ENCODE assay signal across 8 cellular contexts in genomic region chr17:18186271-18186982, GRCh38. TPM values are rescaled to one million over a fixed set of nuclear protein-coding genes. Genes with fewer than 3 reads are reported as not detected.
DNase-seq lines count a peak whose midpoint lies in the region; ATAC-seq, FAIRE-seq and TF ChIP-seq lines count a peak whose summit lies in the region.

No MANE protein-coding gene starts in this region.

- peaks cover 57% of the 10 kb centered on the region for H3K4me1 Mint-ChIP-seq in activated CD4-positive, alpha-beta T cell treated with anti-CD3 and anti-CD28 coated beads for 36 hours

- H3K9ac ChIP-seq in adipocyte (ENCODE audit: low read length) (peak overlapping the region; percentile 95), kidney (ENCODE audit: low read length in 2 of 2) (peak overlapping the region; percentile 72 to 92)

- TF ChIP-seq POLR2A in GM12891 (IDR thresholded peaks at IDR 0.05; ENCODE audit: low read depth, low read length): no peak

- no peaks in the 10 kb centered on the region for H3K9me3 Mint-ChIP-seq in activated CD4-positive, alpha-beta T cell treated with anti-CD3 and anti-CD28 coated beads for 36 hours (ENCODE audit: low read depth)

- peak overlapping the region; percentile 93 for H3K27ac Mint-ChIP-seq in activated CD4-positive, alpha-beta T cell treated with anti-CD3 and anti-CD28 coated beads for 36 hours

- peaks cover 78% of the 10 kb centered on the region for H3K4me1 ChIP-seq in adipocyte (ENCODE audit: control insufficient read depth, insufficient read depth, low read length)
- H3K4me1 ChIP-seq in kidney (ENCODE audit: control insufficient read depth in 1 of 2, insufficient read depth in 1 of 2, low read depth in 1 of 2, low read length in 2 of 2): peaks cover 42 to 52% of the 10 kb centered on the region in 2 donors
- H3K4me1 ChIP-seq in thoracic aorta (ENCODE audit: control insufficient read depth in 1 of 2, low read depth in 2 of 2): peaks cover 58 to 73% of the 10 kb centered on the region in 2 donors

- CTCF ChIA-PET in activated CD4-positive, alpha-beta T cell treated with anti-CD3 and anti-CD28 coated beads for 36 hours (lab: Charles Lee): interaction anchor here (0.5 to 5.8 kb wide), 6 partner anchors 11 to 45 kb away, joined by 3 to 23 read pairs (median 4); no protein-coding TSS in a partner anchor

- TF ChIP-seq CTCF in kidney (IDR thresholded peaks at IDR 0.05; ENCODE audit: borderline replicate concordance, extremely low read depth, insufficient read depth) (no peak), thoracic aorta (IDR thresholded peaks at IDR 0.05) (no peak)

- H3K9me3 ChIP-seq in adipocyte (ENCODE audit: control insufficient read depth, low read length) (no peaks in the 10 kb centered on the region), kidney (ENCODE audit: control insufficient read depth in 1 of 2, low read length in 2 of 2) (no peaks in the 10 kb centered on the region), thoracic aorta (no peaks in the 10 kb centered on the region)

- H3K27me3 ChIP-seq in adipocyte (replicated peaks; ENCODE audit: control insufficient read depth, insufficient read depth, low read length) (no peaks in the 10 kb centered on the region), thoracic aorta (replicated peaks; ENCODE audit: insufficient read depth) (no peaks in the 10 kb centered on the region)

- DNase-seq in activated CD4-positive, alpha-beta T cell treated with anti-CD3 and anti-CD28 coated beads for 36 hours: no peak
- DNase-seq in activated CD4-positive, alpha-beta T cell treated with anti-CD3 and anti-CD28 coated beads, Interleukin-2, amount 50 U/mL, for 4 hours: no peak
- DNase-seq in adipocyte (ENCODE audit: low read depth) (peak; percentile 82), kidney (no peak), thoracic aorta (ENCODE audit: low spot score) (no peak), GM12891 (ENCODE audit: insufficient read length, low spot score) (no peak)

- intact Hi-C loops in activated CD4-positive, alpha-beta T cell treated with anti-CD3 and anti-CD28 coated beads for 36 hours (cut with DNase I, micrococcal nuclease): no loop called here
- intact Hi-C loops in kidney (cut with DNase I): no loop called here

- FAIRE-seq in kidney (lab: Jason Lieb, UNC) (no peak), GM12891 (lab: Jason Lieb, UNC) (no peak)

- ATAC-seq in activated CD4-positive, alpha-beta T cell treated with anti-CD3 and anti-CD28 coated beads for 36 hours: no peak
- ATAC-seq in thoracic aorta (ENCODE audit: insufficient number of reproducible peaks, low FRiP score, low read depth) (no peak), HG03135 (IDR thresholded peaks at IDR 0.05; ENCODE audit: unreplicated experiment) (no peak), HG03342 (IDR thresholded peaks at IDR 0.05; ENCODE audit: unreplicated experiment) (no peak)

- H3K27ac ChIP-seq in kidney (ENCODE audit: low read depth in 2 of 2, low read length in 2 of 2): peak overlapping the region; percentile 1 to 65
- H3K27ac ChIP-seq in thoracic aorta: peak overlapping the region; percentile 35 to 92

- H3K36me3 ChIP-seq in adipocyte (ENCODE audit: control insufficient read depth, insufficient read depth, low read length, severe bottlenecking) (no peaks in the 10 kb centered on the region), kidney (ENCODE audit: control insufficient read depth in 1 of 2, insufficient read depth in 2 of 2, low read length in 2 of 2) (peaks cover 0 to 3% of the 10 kb centered on the region in 2 donors), thoracic aorta (no peaks in the 10 kb centered on the region)

- H3K4me3 ChIP-seq in adipocyte (ENCODE audit: low read length) (peak overlapping the region; percentile 95), kidney (ENCODE audit: low read length in 2 of 2) (peak overlapping the region; percentile 75 to 84), thoracic aorta (peak overlapping the region; percentile 93)

- peaks cover 64% of the 10 kb centered on the region for H3K36me3 Mint-ChIP-seq in activated CD4-positive, alpha-beta T cell treated with anti-CD3 and anti-CD28 coated beads for 36 hours (ENCODE audit: low read depth)

- no peaks in the 10 kb centered on the region for H3K27me3 Mint-ChIP-seq in activated CD4-positive, alpha-beta T cell treated with anti-CD3 and anti-CD28 coated beads for 36 hours

- POLR2A ChIA-PET in activated CD4-positive, alpha-beta T cell treated with anti-CD3 and anti-CD28 coated beads for 36 hours (lab: Charles Lee): no interaction called here

- H3K4me3 Mint-ChIP-seq in activated CD4-positive, alpha-beta T cell treated with anti-CD3 and anti-CD28 coated beads for 36 hours: peak overlapping the region; percentile 97

TF ChIP-seq in GM12891, 5 proteins besides CTCF, POLR2A, EP300 and RAD21:
- TF ChIP-seq POU2F2 (IDR thresholded peaks at IDR 0.05; ENCODE audit: low read depth, low read length) (no peak), POLR2AphosphoS5 (IDR thresholded peaks at IDR 0.05; ENCODE audit: low read depth, low read length) (no peak), SPI1 (IDR thresholded peaks at IDR 0.05; ENCODE audit: low read depth, low read length) (no peak), PAX5 (IDR thresholded peaks at IDR 0.05; ENCODE audit: insufficient read depth, low read length, severe bottlenecking) (no peak), TAF1 (IDR thresholded peaks at IDR 0.05; ENCODE audit: low read depth, low read length) (no peak)
TF ChIP-seq in GM12891: peak in this region for 0.

RNA-seq across cellular contexts. Expression of gene ALKBH5, which starts 2.8 kb away (rescaled TPM):
- 100 to 1,000 TPM; 163 to 168 TPM for total RNA-seq in activated CD4-positive, alpha-beta T cell treated with anti-CD3 and anti-CD28 coated beads for 36 hours
- 94.4 TPM for total RNA-seq in kidney
- polyA plus RNA-seq in kidney (ENCODE audit: insufficient read depth, low read depth, low replicate concordance): 67.1 TPM
- 100 to 1,000 TPM in 1 of 2 donors, 10 to 100 TPM in 1; 89.6 to 105 TPM for total RNA-seq in thoracic aorta
- polyA plus RNA-seq in GM12891 (2012; ENCODE audit: low read depth, missing spikeins): 38.6 TPM

RNA-seq across cellular contexts. Expression of gene LLGL1, which starts 39.0 kb away (rescaled TPM):
- 10 to 100 TPM; 17.5 to 18.4 TPM for total RNA-seq in activated CD4-positive, alpha-beta T cell treated with anti-CD3 and anti-CD28 coated beads for 36 hours
- 13.7 TPM for total RNA-seq in kidney
- 8.0 TPM for polyA plus RNA-seq in kidney (ENCODE audit: insufficient read depth, low read depth, low replicate concordance)
- total RNA-seq in thoracic aorta: 10 to 100 TPM; 17.1 to 30.3 TPM
- 1.3 TPM for polyA plus RNA-seq in GM12891 (2012; ENCODE audit: low read depth, missing spikeins)
